8 cellular contexts compared by ENCODE assay signal in genomic region chr19:47610546-47610894, GRCh38. TPM values are rescaled to one million over a fixed set of nuclear protein-coding genes. Genes with fewer than 3 reads are reported as not detected.
A peak's percentile ranks its signal among the peaks of the same experiment; 100 is the strongest.
DNase-seq lines count a peak whose midpoint lies in the region; ATAC-seq and TF ChIP-seq lines count a peak whose summit lies in the region.

No MANE protein-coding gene starts in this region.

- peaks cover 11% of the 10 kb centered on the region for H3K36me3 Mint-ChIP-seq in T-cell

- H3K27ac Mint-ChIP-seq in T-cell, result peak overlapping the region; percentile 84 to 88

- H3K4me1 Mint-ChIP-seq in T-cell, result peaks cover 37 to 46% (median 45%) of the 10 kb centered on the region in 3 donors

- H3K4me3 Mint-ChIP-seq in T-cell, result peak overlapping the region; percentile 76 to 84 (median 79)

- H3K27me3 Mint-ChIP-seq in T-cell, result no peaks in the 10 kb centered on the region

- H3K9me3 Mint-ChIP-seq in T-cell, result no peaks in the 10 kb centered on the region

- TF ChIP-seq CTCF in fibroblast of mammary gland (conservative IDR thresholded peaks at IDR 0.05; ENCODE audit: control insufficient read depth, insufficient read depth, low read depth, low read length), result no peak
- TF ChIP-seq CTCF in retinal pigment epithelial cell (conservative IDR thresholded peaks at IDR 0.05; ENCODE audit: low read depth, low read length), result no peak

- CTCF ChIA-PET in T-cell (lab: Charles Lee), result interaction anchor here in 1 of 2 donors (0.6 kb wide), 1 partner anchor 24 kb away, joined by 4 read pairs; no protein-coding TSS in a partner anchor

- POLR2A ChIA-PET in T-cell (lab: Charles Lee), result interaction anchor here in 1 of 2 donors (0.6 kb wide), 1 partner anchor 95 kb away, joined by 3 read pairs; no protein-coding TSS in a partner anchor

- ATAC-seq in T-cell (replicated peaks in 1 of 4), result no peak
- no peak for ATAC-seq in GM21526 (IDR thresholded peaks at IDR 0.05; ENCODE audit: low FRiP score, unreplicated experiment)
- ATAC-seq in HG03460 (IDR thresholded peaks at IDR 0.05; ENCODE audit: unreplicated experiment), result no peak

- DNase-seq in T-cell (no peak), fibroblast of mammary gland (ENCODE audit: low read depth) (no peak), retinal pigment epithelial cell (ENCODE audit: low read depth) (no peak), AML-193 (lab: John Stamatoyannopoulos, UW) (no peak), mesenteric fat pad (ENCODE audit: low spot score) (no peak)

- H3K4me3 ChIP-seq in GM08714 (ENCODE audit: low read length) (peak overlapping the region; percentile 62; the same call in 1 of the 2 replicates), fibroblast of mammary gland (ENCODE audit: control insufficient read depth, low read depth, low read length) (peak overlapping the region; percentile 72), retinal pigment epithelial cell (ENCODE audit: low read length) (peak overlapping the region; percentile 74)

RNA-seq across cellular contexts. Expression of gene BICRA, which starts 1.6 kb away (rescaled TPM):
- total RNA-seq in T-cell, result 10 to 100 TPM; 31.9 to 39.3 (median 35.1) TPM
- 14.5 TPM for total RNA-seq in mesenteric fat pad

RNA-seq across cellular contexts. Expression of gene ZNF541, which starts 37.6 kb away (rescaled TPM):
- total RNA-seq in T-cell, result 1 to 10 TPM in 1 of 5 donors, under 1 TPM in 4; 0.58 to 1.1 (median 0.65) TPM
- total RNA-seq in mesenteric fat pad, result 0.87 TPM
